16 cellular contexts compared by ENCODE assay signal in genomic region chr11:121670792-121671275, GRCh38.
DNase-seq lines count a peak whose midpoint lies in the region; ATAC-seq and TF ChIP-seq lines count a peak whose summit lies in the region.
"Had no signal": no experiment of that assay in that cellular context is flagged by ENCODE, and none has a peak within 500 bp of the region (broad histone marks: within the 10 kb centered on the region; RNA-seq: fewer than 3 reads in every experiment).

No MANE protein-coding gene starts in this region.

- H3K36me3 ChIP-seq in stomach smooth muscle (ENCODE audit: control insufficient read depth in 2 of 2, insufficient read depth in 2 of 2, low read length in 2 of 2) = no peaks in the 10 kb centered on the region
- no peaks in the 10 kb centered on the region for H3K36me3 ChIP-seq in CD4-positive, alpha-beta memory T cell (ENCODE audit: insufficient read depth, low read length)
- no peaks in the 10 kb centered on the region for H3K36me3 ChIP-seq in CD8-positive, alpha-beta T cell (ENCODE audit: insufficient read depth, low read length)
- H3K36me3 ChIP-seq: neutrophil had no signal

- no peak for TF ChIP-seq CTCF in CD8-positive, alpha-beta T cell (IDR thresholded peaks at IDR 0.05)

- TF ChIP-seq RAD21 in Ishikawa (IDR thresholded peaks at IDR 0.05; ENCODE audit: low read depth) = 0 out of 2 replicates have a peak, but pooled peaks have one; percentile 9

- H3K9me3 Mint-ChIP-seq in CD4-positive, alpha-beta memory T cell = no peaks in the 10 kb centered on the region
- H3K9me3 Mint-ChIP-seq in CD8-positive, alpha-beta T cell = no peaks in the 10 kb centered on the region
- H3K9me3 Mint-ChIP-seq: stimulated activated naive CD8-positive, alpha-beta T cell treated with anti-CD3 and anti-CD28 coated beads, Interleukin-15, Interleukin-2, amounts not matched to agents 100 ng/mL and 50 ng/mL, for 24 hours had no signal

- H3K9me3 ChIP-seq in stomach smooth muscle (ENCODE audit: control insufficient read depth in 2 of 2, low read length in 2 of 2) = no peaks in the 10 kb centered on the region
- no peaks in the 10 kb centered on the region for H3K9me3 ChIP-seq in CD4-positive, alpha-beta memory T cell (ENCODE audit: control insufficient read depth in 1 of 2, low read length in 2 of 2)
- no peaks in the 10 kb centered on the region for H3K9me3 ChIP-seq in CD8-positive, alpha-beta T cell (ENCODE audit: low read length)
- H3K9me3 ChIP-seq: neutrophil had no signal

- H3K27me3 Mint-ChIP-seq in CD4-positive, alpha-beta memory T cell = no peaks in the 10 kb centered on the region
- no peaks in the 10 kb centered on the region for H3K27me3 Mint-ChIP-seq in CD8-positive, alpha-beta T cell (ENCODE audit: low read depth)
- H3K27me3 Mint-ChIP-seq: stimulated activated naive CD8-positive, alpha-beta T cell treated with anti-CD3 and anti-CD28 coated beads, Interleukin-15, Interleukin-2, amounts not matched to agents 100 ng/mL and 50 ng/mL, for 24 hours had no signal

- H3K4me3 ChIP-seq in stomach smooth muscle (ENCODE audit: low read length in 2 of 2) = peak overlapping the region; percentile 11 to 55
- no peak overlapping the region for H3K4me3 ChIP-seq in CD4-positive, alpha-beta memory T cell (ENCODE audit: low read length in 2 of 2)
- no peak overlapping the region for H3K4me3 ChIP-seq in CD8-positive, alpha-beta T cell (ENCODE audit: low read depth, low read length)
- H3K4me3 ChIP-seq: PC-9 had no signal

- H3K27me3 ChIP-seq in stomach smooth muscle (ENCODE audit: control insufficient read depth in 1 of 2, insufficient read depth in 2 of 2, low read length in 2 of 2) = no peaks in the 10 kb centered on the region
- no peaks in the 10 kb centered on the region for H3K27me3 ChIP-seq in CD4-positive, alpha-beta memory T cell (ENCODE audit: insufficient read depth, low read length)
- H3K27me3 ChIP-seq in CD8-positive, alpha-beta T cell (ENCODE audit: insufficient read depth, low read length) = no peaks in the 10 kb centered on the region

- H3K27ac ChIP-seq in stomach smooth muscle (ENCODE audit: low read length) = peak overlapping the region; percentile 94
- H3K27ac ChIP-seq in CD4-positive, alpha-beta memory T cell (ENCODE audit: low read depth, low read length) = no peak overlapping the region
- no peak overlapping the region for H3K27ac ChIP-seq in CD8-positive, alpha-beta T cell (ENCODE audit: low read depth, low read length)
- H3K27ac ChIP-seq: neutrophil, PC-9 had no signal

- DNase-seq in SW480 (ENCODE audit: low spot score) = peak; percentile 4
- DNase-seq in inferior parietal cortex (ENCODE audit: extremely low spot score) = peak; percentile 53
- DNase-seq in CD4-positive, alpha-beta memory T cell = no peak
- DNase-seq in DMS153 treated with DMSO at 0.1 percent for 48 hours (lab: John Stamatoyannopoulos, UW; ENCODE audit: unreplicated experiment) = no peak
- no peak for DNase-seq in CD8-positive, alpha-beta T cell
- DNase-seq: activated CD4-positive, alpha-beta T cell treated with anti-CD3 and anti-CD28 coated beads, Interleukin-2, amount 50 U/mL, for 48 hours; activated effector memory CD4-positive, alpha-beta T cell treated with Interleukin-2 at 50 U/mL for 16 hours; cerebellar nuclear complex; NCI-H226; PC-9; stimulated activated CD4-positive, alpha-beta T cell treated with anti-CD3 and anti-CD28 coated beads, Interleukin-4, amount 100 ng/mL, for 4 hours had no signal

- H3K27ac Mint-ChIP-seq in CD4-positive, alpha-beta memory T cell = no peak overlapping the region
- no peak overlapping the region for H3K27ac Mint-ChIP-seq in CD8-positive, alpha-beta T cell
- H3K27ac Mint-ChIP-seq: stimulated activated naive CD8-positive, alpha-beta T cell treated with anti-CD3 and anti-CD28 coated beads, Interleukin-15, Interleukin-2, amounts not matched to agents 100 ng/mL and 50 ng/mL, for 24 hours had no signal

- peaks cover 39% of the 10 kb centered on the region for H3K4me1 ChIP-seq in stomach smooth muscle (ENCODE audit: control insufficient read depth, insufficient read depth, low read length)
- no peaks in the 10 kb centered on the region for H3K4me1 ChIP-seq in CD4-positive, alpha-beta memory T cell (ENCODE audit: insufficient read depth, low read length)
- no peaks in the 10 kb centered on the region for H3K4me1 ChIP-seq in CD8-positive, alpha-beta T cell (ENCODE audit: insufficient read depth, low read length)

- no peak for ATAC-seq in GM18519 (IDR thresholded peaks at IDR 0.05; ENCODE audit: low FRiP score, unreplicated experiment)
- ATAC-seq in CD8-positive, alpha-beta T cell = no peak

- intact Hi-C loops in CD4-positive, alpha-beta memory T cell (cut with micrococcal nuclease) = no loop called here
- intact Hi-C loops in CD8-positive, alpha-beta T cell (cut with DNase I, micrococcal nuclease) = no loop called here

- POLR2A ChIA-PET in CD4-positive, alpha-beta memory T cell (lab: Charles Lee; ENCODE audit: partially characterized antibody) = no interaction called here
- POLR2A ChIA-PET in CD8-positive, alpha-beta T cell (lab: Charles Lee) = no interaction called here

- no peaks in the 10 kb centered on the region for H3K4me1 Mint-ChIP-seq in CD4-positive, alpha-beta memory T cell
- no peaks in the 10 kb centered on the region for H3K4me1 Mint-ChIP-seq in CD8-positive, alpha-beta T cell (ENCODE audit: low read depth)

- H3K9ac ChIP-seq in stomach smooth muscle (ENCODE audit: low read length in 2 of 2) = peak overlapping the region; percentile 57 to 68

- CTCF ChIA-PET in CD4-positive, alpha-beta memory T cell (lab: Charles Lee; ENCODE audit: partially characterized antibody) = interaction anchor here (1.0 kb wide), 1 partner anchor 17 kb away, joined by 3 read pairs; no protein-coding TSS in a partner anchor
- CTCF ChIA-PET in CD8-positive, alpha-beta T cell (lab: Charles Lee) = no interaction called here

- H3K36me3 Mint-ChIP-seq in CD4-positive, alpha-beta memory T cell = no peaks in the 10 kb centered on the region
- no peaks in the 10 kb centered on the region for H3K36me3 Mint-ChIP-seq in CD8-positive, alpha-beta T cell

- H3K4me3 Mint-ChIP-seq in CD4-positive, alpha-beta memory T cell = no peak overlapping the region
- H3K4me3 Mint-ChIP-seq in CD8-positive, alpha-beta T cell = no peak overlapping the region
- H3K4me3 Mint-ChIP-seq: stimulated activated naive CD8-positive, alpha-beta T cell treated with anti-CD3 and anti-CD28 coated beads, Interleukin-15, Interleukin-2, amounts not matched to agents 100 ng/mL and 50 ng/mL, for 24 hours had no signal

- TF ChIP-seq EP300 in Ishikawa (IDR thresholded peaks at IDR 0.05; ENCODE audit: borderline replicate concordance) = peak; percentile 80

TF ChIP-seq in Ishikawa, 13 proteins besides CTCF, POLR2A, EP300 and RAD21:
- TF ChIP-seq REST (IDR thresholded peaks at IDR 0.05; ENCODE audit: low read depth) (no peak), TAF1 (IDR thresholded peaks at IDR 0.05; ENCODE audit: low read depth) (no peak), NFIC (IDR thresholded peaks at IDR 0.05) (peak; percentile 84), MAX (IDR thresholded peaks at IDR 0.05) (no peak), EGR1 (IDR thresholded peaks at IDR 0.05) (no peak), CEBPB (IDR thresholded peaks at IDR 0.05) (no peak), CREB1 (IDR thresholded peaks at IDR 0.05; ENCODE audit: low read depth) (no peak), TEAD4 (IDR thresholded peaks at IDR 0.05) (peak; percentile 21; the same call in 1 of the 2 replicates), USF1 (IDR thresholded peaks at IDR 0.05) (no peak), ZBTB7A (IDR thresholded peaks at IDR 0.05; ENCODE audit: low read depth) (no peak), FOXM1 (IDR thresholded peaks at IDR 0.05; ENCODE audit: borderline replicate concordance, low read depth) (no peak), YY1 (IDR thresholded peaks at IDR 0.05; ENCODE audit: low read depth) (no peak), TCF12 (IDR thresholded peaks at IDR 0.05; ENCODE audit: low read depth) (peak; percentile 36; the same call in 1 of the 2 replicates)
TF ChIP-seq in Ishikawa: peak in this region for 3.

Comparison
In these comparisons a context has a peak if more than half of its experiments do, and no peak if none do; other contexts are left out.
1. DNase-seq: peak in SW480 (single experiment) and inferior parietal cortex (single experiment); none in CD4-positive, alpha-beta memory T cell (0 of 5), DMS153 treated with DMSO at 0.1 percent for 48 hours (single experiment) and CD8-positive, alpha-beta T cell (0 of 7).
2. H3K4me3 ChIP-seq: peak in stomach smooth muscle (2 of 2); none in CD4-positive, alpha-beta memory T cell (0 of 2) and CD8-positive, alpha-beta T cell (single experiment).